ENCODE assay signal across 1 cellular context in the genomic region with DNA sequence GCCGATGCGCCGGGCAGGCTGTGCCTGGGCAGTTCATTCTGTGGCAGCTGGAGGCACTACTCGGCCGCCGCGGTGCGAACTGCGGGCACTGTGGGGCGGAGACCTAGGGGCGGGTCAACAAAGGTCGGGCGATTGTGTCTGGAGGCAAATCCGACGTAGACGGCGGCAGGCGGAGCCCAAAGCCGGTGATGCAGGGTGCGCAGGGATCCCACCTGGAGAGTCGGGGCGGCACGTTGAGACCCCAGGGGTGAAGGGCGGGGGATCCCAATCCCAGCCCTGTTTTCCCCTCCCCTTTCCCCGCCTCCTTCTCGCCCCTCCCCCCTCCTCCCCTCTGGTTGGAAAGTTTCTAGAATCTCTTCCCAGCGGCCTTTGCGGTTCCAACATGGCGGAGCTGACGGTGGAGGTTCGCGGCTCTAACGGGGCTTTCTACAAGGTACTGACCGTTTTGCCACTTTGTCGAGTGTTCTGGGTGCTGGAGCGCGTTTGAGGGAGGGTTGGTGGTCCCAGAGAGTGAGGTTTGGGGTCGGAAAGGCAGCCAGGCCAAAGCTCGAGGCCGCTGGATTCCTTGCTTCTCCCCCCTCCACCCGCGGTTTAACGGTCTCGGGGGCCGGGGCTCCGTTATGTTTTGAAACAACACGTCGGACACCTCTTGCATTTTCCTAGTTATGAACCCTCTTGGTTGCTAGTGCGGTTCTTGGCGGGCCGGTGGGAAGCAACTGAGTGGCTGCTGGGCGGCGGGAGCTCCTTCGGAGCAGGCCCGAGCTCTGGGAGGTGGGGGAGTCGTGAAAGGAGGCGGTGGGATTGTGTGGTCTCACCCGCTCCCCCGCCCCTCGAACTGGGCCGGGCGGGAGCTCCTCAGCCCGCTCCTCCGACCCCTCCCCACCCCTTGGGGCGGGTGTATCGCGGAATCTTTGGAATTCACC.
TF ChIP-seq lines count a peak whose summit lies in the region.

A gene (plus strand): TSS at position 367 of the 923 bp plus-strand sequence. CDS start 16 bp downstream, at position 383.

TF ChIP-seq in HepG2, 621 proteins besides CTCF, POLR2A, EP300 and RAD21 (continued from another document and continues in another):
- TF ChIP-seq, protein P1, sequence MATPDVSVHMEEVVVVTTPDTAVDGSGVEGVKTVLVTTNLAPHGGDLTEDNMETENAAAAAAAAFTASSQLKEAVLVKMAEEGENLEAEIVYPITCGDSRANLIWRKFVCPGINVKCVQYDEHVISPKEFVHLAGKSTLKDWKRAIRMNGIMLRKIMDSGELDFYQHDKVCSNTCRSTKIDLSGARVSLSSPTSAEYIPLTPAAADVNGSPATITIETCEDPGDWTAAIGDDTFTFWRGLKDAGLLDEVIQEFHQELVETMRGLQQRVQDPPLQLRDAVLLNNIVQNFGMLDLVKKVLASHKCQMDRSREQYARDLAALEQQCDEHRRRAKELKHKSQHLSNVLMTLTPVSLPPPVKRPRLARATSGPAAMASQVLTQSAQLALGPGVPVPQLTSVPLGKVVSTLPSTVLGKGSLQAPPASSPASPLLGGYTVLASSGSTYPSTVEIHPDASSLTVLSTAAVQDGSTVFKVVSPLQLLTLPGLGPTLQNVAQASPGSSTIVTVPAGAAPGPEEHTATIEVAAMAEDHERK (CRISPR knock-in tag; IDR thresholded peaks at IDR 0.05; ENCODE audit: low read depth), result no peak
- TF ChIP-seq LCORL (IDR thresholded peaks at IDR 0.05) (no peak), LCORL (CRISPR knock-in tag; IDR thresholded peaks at IDR 0.05) (peak; percentile 75; the same call in 1 of the 2 replicates), MED1 (CRISPR knock-in tag; IDR thresholded peaks at IDR 0.05) (no peak), ZNF589 (CRISPR knock-in tag; conservative IDR thresholded peaks at IDR 0.05) (no peak), CENPX (CRISPR knock-in tag; IDR thresholded peaks at IDR 0.05) (no peak), SOX13 (IDR thresholded peaks at IDR 0.05) (no peak), SOX13 (CRISPR knock-in tag; conservative IDR thresholded peaks at IDR 0.05 in 1 of 2, IDR thresholded peaks at IDR 0.05 in 1 of 2) (peak in 1 of 2 experiments; percentile 62; a peak in 2 of 4 replicates), HHEX (CRISPR knock-in tag; IDR thresholded peaks at IDR 0.05) (no peak), ZNF160 (CRISPR knock-in tag; IDR thresholded peaks at IDR 0.05) (peak; percentile 43; the same call in 1 of the 2 replicates), MAZ (IDR thresholded peaks at IDR 0.05; ENCODE audit: borderline replicate concordance, low read depth, low read length) (0 out of 2 replicates have a peak, but pooled peaks have one; percentile 17), MAZ (CRISPR knock-in tag; IDR thresholded peaks at IDR 0.05; ENCODE audit: low read depth) (no peak; the same call in 1 of the 2 replicates), ZSCAN21 (CRISPR knock-in tag; IDR thresholded peaks at IDR 0.05; ENCODE audit: borderline replicate concordance) (peak; percentile 29; the same call in 1 of the 2 replicates), ZNF446 (CRISPR knock-in tag; IDR thresholded peaks at IDR 0.05) (no peak), HNRNPK (IDR thresholded peaks at IDR 0.05; ENCODE audit: low read depth, low read length, poor library complexity, severe bottlenecking) (no peak), ZNF121 (CRISPR knock-in tag; IDR thresholded peaks at IDR 0.05) (0 out of 2 replicates have a peak, but pooled peaks have one; percentile 39), BRD4 (CRISPR knock-in tag; IDR thresholded peaks at IDR 0.05) (peak; percentile 65; the same call in 1 of the 2 replicates), ZNF569 (CRISPR knock-in tag; IDR thresholded peaks at IDR 0.05; ENCODE audit: borderline replicate concordance) (no peak), ZNF775 (CRISPR knock-in tag; IDR thresholded peaks at IDR 0.05; ENCODE audit: borderline replicate concordance) (no peak), ZNF292 (CRISPR knock-in tag; IDR thresholded peaks at IDR 0.05; ENCODE audit: borderline replicate concordance, low read depth) (no peak), ZNF678 (CRISPR knock-in tag; IDR thresholded peaks at IDR 0.05) (no peak), PHF20 (CRISPR knock-in tag; IDR thresholded peaks at IDR 0.05) (0 out of 2 replicates have a peak, but pooled peaks have one; percentile 16), POLR2G (IDR thresholded peaks at IDR 0.05; ENCODE audit: low read depth, low read length) (peak; percentile 92), PTBP1 (IDR thresholded peaks at IDR 0.05; ENCODE audit: low read depth, low read length, poor library complexity, severe bottlenecking) (no peak), BCL6 (CRISPR knock-in tag; IDR thresholded peaks at IDR 0.05) (peak; percentile 51), ZNF232 (CRISPR knock-in tag; IDR thresholded peaks at IDR 0.05; ENCODE audit: borderline replicate concordance) (no peak), GLI4 (CRISPR knock-in tag; IDR thresholded peaks at IDR 0.05; ENCODE audit: borderline replicate concordance) (peak; percentile 16; the same call in 1 of the 2 replicates), ZIK1 (CRISPR knock-in tag; IDR thresholded peaks at IDR 0.05; ENCODE audit: borderline replicate concordance, low read depth) (0 out of 2 replicates have a peak, but pooled peaks have one; percentile 40), ZNF607 (CRISPR knock-in tag; IDR thresholded peaks at IDR 0.05; ENCODE audit: borderline replicate concordance) (no peak), KLF6 (CRISPR knock-in tag; IDR thresholded peaks at IDR 0.05) (0 out of 2 replicates have a peak, but pooled peaks have one; percentile 29), KMT2B (CRISPR knock-in tag; IDR thresholded peaks at IDR 0.05) (0 out of 2 replicates have a peak, but pooled peaks have one; percentile 32), ZFX (CRISPR knock-in tag; IDR thresholded peaks at IDR 0.05; ENCODE audit: low read depth) (peak; percentile 86), NFKB2 (CRISPR knock-in tag; IDR thresholded peaks at IDR 0.05; ENCODE audit: borderline replicate concordance) (peak; percentile 8; the same call in 1 of the 2 replicates), MED8 (CRISPR knock-in tag; IDR thresholded peaks at IDR 0.05; ENCODE audit: insufficient replicate concordance) (peak; percentile 43), CHD4 (IDR thresholded peaks at IDR 0.05; ENCODE audit: borderline replicate concordance, low read length) (no peak), XRCC5 (optimal IDR thresholded peaks at IDR 0.05; ENCODE audit: low read length) (peak; percentile 85)
- TF ChIP-seq, protein P2, sequence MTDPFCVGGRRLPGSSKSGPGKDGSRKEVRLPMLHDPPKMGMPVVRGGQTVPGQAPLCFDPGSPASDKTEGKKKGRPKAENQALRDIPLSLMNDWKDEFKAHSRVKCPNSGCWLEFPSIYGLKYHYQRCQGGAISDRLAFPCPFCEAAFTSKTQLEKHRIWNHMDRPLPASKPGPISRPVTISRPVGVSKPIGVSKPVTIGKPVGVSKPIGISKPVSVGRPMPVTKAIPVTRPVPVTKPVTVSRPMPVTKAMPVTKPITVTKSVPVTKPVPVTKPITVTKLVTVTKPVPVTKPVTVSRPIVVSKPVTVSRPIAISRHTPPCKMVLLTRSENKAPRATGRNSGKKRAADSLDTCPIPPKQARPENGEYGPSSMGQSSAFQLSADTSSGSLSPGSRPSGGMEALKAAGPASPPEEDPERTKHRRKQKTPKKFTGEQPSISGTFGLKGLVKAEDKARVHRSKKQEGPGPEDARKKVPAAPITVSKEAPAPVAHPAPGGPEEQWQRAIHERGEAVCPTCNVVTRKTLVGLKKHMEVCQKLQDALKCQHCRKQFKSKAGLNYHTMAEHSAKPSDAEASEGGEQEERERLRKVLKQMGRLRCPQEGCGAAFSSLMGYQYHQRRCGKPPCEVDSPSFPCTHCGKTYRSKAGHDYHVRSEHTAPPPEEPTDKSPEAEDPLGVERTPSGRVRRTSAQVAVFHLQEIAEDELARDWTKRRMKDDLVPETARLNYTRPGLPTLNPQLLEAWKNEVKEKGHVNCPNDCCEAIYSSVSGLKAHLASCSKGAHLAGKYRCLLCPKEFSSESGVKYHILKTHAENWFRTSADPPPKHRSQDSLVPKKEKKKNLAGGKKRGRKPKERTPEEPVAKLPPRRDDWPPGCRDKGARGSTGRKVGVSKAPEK (CRISPR knock-in tag; IDR thresholded peaks at IDR 0.05; ENCODE audit: borderline replicate concordance), result no peak
- TF ChIP-seq, protein P3, sequence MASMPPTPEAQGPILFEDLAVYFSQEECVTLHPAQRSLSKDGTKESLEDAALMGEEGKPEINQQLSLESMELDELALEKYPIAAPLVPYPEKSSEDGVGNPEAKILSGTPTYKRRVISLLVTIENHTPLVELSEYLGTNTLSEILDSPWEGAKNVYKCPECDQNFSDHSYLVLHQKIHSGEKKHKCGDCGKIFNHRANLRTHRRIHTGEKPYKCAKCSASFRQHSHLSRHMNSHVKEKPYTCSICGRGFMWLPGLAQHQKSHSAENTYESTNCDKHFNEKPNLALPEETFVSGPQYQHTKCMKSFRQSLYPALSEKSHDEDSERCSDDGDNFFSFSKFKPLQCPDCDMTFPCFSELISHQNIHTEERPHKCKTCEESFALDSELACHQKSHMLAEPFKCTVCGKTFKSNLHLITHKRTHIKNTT (CRISPR knock-in tag; IDR thresholded peaks at IDR 0.05), result no peak
- TF ChIP-seq, protein P4, sequence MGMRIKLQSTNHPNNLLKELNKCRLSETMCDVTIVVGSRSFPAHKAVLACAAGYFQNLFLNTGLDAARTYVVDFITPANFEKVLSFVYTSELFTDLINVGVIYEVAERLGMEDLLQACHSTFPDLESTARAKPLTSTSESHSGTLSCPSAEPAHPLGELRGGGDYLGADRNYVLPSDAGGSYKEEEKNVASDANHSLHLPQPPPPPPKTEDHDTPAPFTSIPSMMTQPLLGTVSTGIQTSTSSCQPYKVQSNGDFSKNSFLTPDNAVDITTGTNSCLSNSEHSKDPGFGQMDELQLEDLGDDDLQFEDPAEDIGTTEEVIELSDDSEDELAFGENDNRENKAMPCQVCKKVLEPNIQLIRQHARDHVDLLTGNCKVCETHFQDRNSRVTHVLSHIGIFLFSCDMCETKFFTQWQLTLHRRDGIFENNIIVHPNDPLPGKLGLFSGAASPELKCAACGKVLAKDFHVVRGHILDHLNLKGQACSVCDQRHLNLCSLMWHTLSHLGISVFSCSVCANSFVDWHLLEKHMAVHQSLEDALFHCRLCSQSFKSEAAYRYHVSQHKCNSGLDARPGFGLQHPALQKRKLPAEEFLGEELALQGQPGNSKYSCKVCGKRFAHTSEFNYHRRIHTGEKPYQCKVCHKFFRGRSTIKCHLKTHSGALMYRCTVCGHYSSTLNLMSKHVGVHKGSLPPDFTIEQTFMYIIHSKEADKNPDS (CRISPR knock-in tag; IDR thresholded peaks at IDR 0.05), result peak; percentile 78; the same call in 1 of the 2 replicates
- TF ChIP-seq, protein P5, sequence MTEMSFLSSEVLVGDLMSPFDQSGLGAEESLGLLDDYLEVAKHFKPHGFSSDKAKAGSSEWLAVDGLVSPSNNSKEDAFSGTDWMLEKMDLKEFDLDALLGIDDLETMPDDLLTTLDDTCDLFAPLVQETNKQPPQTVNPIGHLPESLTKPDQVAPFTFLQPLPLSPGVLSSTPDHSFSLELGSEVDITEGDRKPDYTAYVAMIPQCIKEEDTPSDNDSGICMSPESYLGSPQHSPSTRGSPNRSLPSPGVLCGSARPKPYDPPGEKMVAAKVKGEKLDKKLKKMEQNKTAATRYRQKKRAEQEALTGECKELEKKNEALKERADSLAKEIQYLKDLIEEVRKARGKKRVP (CRISPR knock-in tag; IDR thresholded peaks at IDR 0.05), result no peak
- TF ChIP-seq, protein P6, sequence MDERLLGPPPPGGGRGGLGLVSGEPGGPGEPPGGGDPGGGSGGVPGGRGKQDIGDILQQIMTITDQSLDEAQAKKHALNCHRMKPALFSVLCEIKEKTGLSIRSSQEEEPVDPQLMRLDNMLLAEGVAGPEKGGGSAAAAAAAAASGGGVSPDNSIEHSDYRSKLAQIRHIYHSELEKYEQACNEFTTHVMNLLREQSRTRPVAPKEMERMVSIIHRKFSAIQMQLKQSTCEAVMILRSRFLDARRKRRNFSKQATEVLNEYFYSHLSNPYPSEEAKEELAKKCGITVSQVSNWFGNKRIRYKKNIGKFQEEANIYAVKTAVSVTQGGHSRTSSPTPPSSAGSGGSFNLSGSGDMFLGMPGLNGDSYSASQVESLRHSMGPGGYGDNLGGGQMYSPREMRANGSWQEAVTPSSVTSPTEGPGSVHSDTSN (CRISPR knock-in tag; IDR thresholded peaks at IDR 0.05), result no peak
- TF ChIP-seq, protein P7, sequence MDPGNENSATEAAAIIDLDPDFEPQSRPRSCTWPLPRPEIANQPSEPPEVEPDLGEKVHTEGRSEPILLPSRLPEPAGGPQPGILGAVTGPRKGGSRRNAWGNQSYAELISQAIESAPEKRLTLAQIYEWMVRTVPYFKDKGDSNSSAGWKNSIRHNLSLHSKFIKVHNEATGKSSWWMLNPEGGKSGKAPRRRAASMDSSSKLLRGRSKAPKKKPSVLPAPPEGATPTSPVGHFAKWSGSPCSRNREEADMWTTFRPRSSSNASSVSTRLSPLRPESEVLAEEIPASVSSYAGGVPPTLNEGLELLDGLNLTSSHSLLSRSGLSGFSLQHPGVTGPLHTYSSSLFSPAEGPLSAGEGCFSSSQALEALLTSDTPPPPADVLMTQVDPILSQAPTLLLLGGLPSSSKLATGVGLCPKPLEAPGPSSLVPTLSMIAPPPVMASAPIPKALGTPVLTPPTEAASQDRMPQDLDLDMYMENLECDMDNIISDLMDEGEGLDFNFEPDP (CRISPR knock-in tag; conservative IDR thresholded peaks at IDR 0.05), result 0 out of 2 replicates have a peak, but pooled peaks have one; percentile 82
- TF ChIP-seq, protein P8, sequence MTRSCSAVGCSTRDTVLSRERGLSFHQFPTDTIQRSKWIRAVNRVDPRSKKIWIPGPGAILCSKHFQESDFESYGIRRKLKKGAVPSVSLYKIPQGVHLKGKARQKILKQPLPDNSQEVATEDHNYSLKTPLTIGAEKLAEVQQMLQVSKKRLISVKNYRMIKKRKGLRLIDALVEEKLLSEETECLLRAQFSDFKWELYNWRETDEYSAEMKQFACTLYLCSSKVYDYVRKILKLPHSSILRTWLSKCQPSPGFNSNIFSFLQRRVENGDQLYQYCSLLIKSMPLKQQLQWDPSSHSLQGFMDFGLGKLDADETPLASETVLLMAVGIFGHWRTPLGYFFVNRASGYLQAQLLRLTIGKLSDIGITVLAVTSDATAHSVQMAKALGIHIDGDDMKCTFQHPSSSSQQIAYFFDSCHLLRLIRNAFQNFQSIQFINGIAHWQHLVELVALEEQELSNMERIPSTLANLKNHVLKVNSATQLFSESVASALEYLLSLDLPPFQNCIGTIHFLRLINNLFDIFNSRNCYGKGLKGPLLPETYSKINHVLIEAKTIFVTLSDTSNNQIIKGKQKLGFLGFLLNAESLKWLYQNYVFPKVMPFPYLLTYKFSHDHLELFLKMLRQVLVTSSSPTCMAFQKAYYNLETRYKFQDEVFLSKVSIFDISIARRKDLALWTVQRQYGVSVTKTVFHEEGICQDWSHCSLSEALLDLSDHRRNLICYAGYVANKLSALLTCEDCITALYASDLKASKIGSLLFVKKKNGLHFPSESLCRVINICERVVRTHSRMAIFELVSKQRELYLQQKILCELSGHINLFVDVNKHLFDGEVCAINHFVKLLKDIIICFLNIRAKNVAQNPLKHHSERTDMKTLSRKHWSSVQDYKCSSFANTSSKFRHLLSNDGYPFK (CRISPR knock-in tag; IDR thresholded peaks at IDR 0.05; ENCODE audit: borderline replicate concordance), result peak; percentile 79; the same call in 1 of the 2 replicates
